ENCODE assay signal across 8 cellular contexts in the genomic region with DNA sequence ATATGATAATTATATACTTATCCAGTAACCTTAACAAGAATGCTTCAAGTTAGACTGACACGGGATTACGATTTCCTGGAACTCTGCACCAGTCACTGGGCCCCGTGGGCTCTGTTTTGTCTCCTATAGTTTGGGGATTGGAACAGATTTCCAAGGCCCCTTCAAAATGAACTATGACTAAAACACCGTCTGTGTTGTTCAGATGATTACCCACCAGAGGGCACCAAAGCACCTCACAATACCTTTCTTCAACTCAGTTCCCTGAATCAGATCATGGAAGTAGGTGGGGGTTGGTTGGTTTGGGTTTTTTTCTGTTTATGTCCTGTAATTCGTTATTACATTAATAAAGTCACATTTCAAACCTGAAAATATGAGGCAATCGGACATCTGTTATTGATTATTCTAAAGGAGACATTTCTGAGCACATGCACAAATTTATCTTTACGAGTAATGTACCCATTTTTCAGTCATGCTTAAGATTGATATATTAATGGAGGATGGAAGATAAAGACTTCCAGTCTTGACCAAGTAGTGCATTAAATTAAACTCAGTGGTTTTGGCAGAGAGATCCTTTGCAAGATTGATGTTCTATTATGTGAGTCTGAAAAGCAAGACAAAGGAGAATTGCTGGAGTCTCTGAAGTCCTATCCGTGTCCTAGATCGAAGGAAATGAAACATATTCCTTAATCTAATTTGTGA.
A peak's percentile ranks its signal among the peaks of the same experiment; 100 is the strongest.
DNase-seq lines count a peak whose midpoint lies in the region; ATAC-seq and TF ChIP-seq lines count a peak whose summit lies in the region.

No MANE protein-coding gene starts in this region.

- TF ChIP-seq CTCF in RWPE1 (conservative IDR thresholded peaks at IDR 0.05; ENCODE audit: low read depth) (peak; percentile 80), foreskin keratinocyte (conservative IDR thresholded peaks at IDR 0.05) (peak; percentile 89), osteoblast (IDR thresholded peaks at IDR 0.05; ENCODE audit: extremely low read depth, low read depth, low read length) (peak; percentile 73), uterus (IDR thresholded peaks at IDR 0.05) (peak; percentile 76 to 94 (median 87))

- peak; percentile 81 for DNase-seq in ELF-1 (ENCODE audit: low read depth, low spot score)
- DNase-seq in H4 (ENCODE audit: low spot score), result peak; percentile 74
- DNase-seq in MG63, result peak; percentile 29
- peak; percentile 78 for DNase-seq in RWPE1 (ENCODE audit: low spot score)
- DNase-seq in activated T-helper 1 cell treated with anti-CD3 and anti-CD28 coated beads, Interleukin-2, amount 50 U/mL, for 16 hours (ENCODE audit: low read depth in 1 of 2, low spot score in 1 of 2), result peak; percentile 10 to 12
- peak in 1 of 2 donors; percentile 51 for DNase-seq in foreskin keratinocyte
- DNase-seq in osteoblast (ENCODE audit: insufficient read length, low spot score, missing footprints), result peak; percentile 78
- peak; percentile 64 to 85 for DNase-seq in uterus

- CTCF ChIA-PET in RWPE1 (lab: Yijun Ruan, JAX), result interaction anchor here (2.5 kb wide), 1 partner anchor 236 kb away, joined by 10 read pairs; no protein-coding TSS in a partner anchor

- H3K9me3 ChIP-seq in MG63 (0 out of 2 replicates have a peak, but pooled peaks cover 3% of the 10 kb centered on the region), osteoblast (ENCODE audit: low read depth, low read length) (no peaks in the 10 kb centered on the region), uterus (no peaks in the 10 kb centered on the region)

- H3K79me2 ChIP-seq in osteoblast (ENCODE audit: insufficient read depth, low read length), result no peaks in the 10 kb centered on the region

- H3K36me3 ChIP-seq in MG63 (no peaks in the 10 kb centered on the region), osteoblast (ENCODE audit: insufficient read depth, low read length) (no peaks in the 10 kb centered on the region), uterus (no peaks in the 10 kb centered on the region)

- no peak for TF ChIP-seq POLR2A in uterus (IDR thresholded peaks at IDR 0.05)

- H3K27ac ChIP-seq in RWPE1 (no peak overlapping the region), foreskin keratinocyte (no peak overlapping the region), osteoblast (ENCODE audit: low read depth, low read length) (no peak overlapping the region), uterus (peak overlapping the region; percentile 11 to 62)

- peaks cover 20% of the 10 kb centered on the region for H3K4me1 ChIP-seq in foreskin keratinocyte
- peaks cover 33% of the 10 kb centered on the region for H3K4me1 ChIP-seq in osteoblast (ENCODE audit: insufficient read depth, low read length)
- H3K4me1 ChIP-seq in uterus, result no peaks in the 10 kb centered on the region

- ATAC-seq in foreskin keratinocyte, result peak; percentile 64

- no peak overlapping the region for H3K4me3 ChIP-seq in MG63
- H3K4me3 ChIP-seq in osteoblast (ENCODE audit: insufficient read depth, low read length), result no peak overlapping the region
- no peak overlapping the region for H3K4me3 ChIP-seq in uterus

- H2AFZ ChIP-seq in osteoblast (ENCODE audit: low read length), result no peak overlapping the region

- H4K20me1 ChIP-seq in osteoblast (ENCODE audit: insufficient read depth, low read length), result no peaks in the 10 kb centered on the region

- H3K27me3 ChIP-seq in MG63 (no peaks in the 10 kb centered on the region), foreskin keratinocyte (no peaks in the 10 kb centered on the region), osteoblast (ENCODE audit: insufficient read depth, low read length) (no peaks in the 10 kb centered on the region), uterus (no peaks in the 10 kb centered on the region)

- POLR2A ChIA-PET in RWPE1 (lab: Yijun Ruan, JAX; ENCODE audit: low non-redundant PET), result no interaction called here

- no peak overlapping the region for H3K4me2 ChIP-seq in osteoblast (ENCODE audit: insufficient read depth, low read length)

- intact Hi-C loops in uterus (cut with DNase I; ENCODE audit: low total_unique reads), result loop anchor here (10.0 kb wide), 1 partner anchor 235 kb away; no protein-coding TSS in a partner anchor

Comparison
In these comparisons a context has a peak if more than half of its experiments do, and no peak if none do; other contexts are left out.
1. H3K27ac ChIP-seq: peak in uterus (2 of 2); none in RWPE1 (single experiment), foreskin keratinocyte (single experiment) and osteoblast (single experiment).
2. Peak in every context shown above with its lines, with median percentiles within 50 percentile points of each other: CTCF ChIP-seq.